In genomic region chr10:22086730-22087364, GRCh38 we compare ENCODE assay signal across 8 cellular contexts.
DNase-seq lines count a peak whose midpoint lies in the region; ATAC-seq and TF ChIP-seq lines count a peak whose summit lies in the region.

No MANE protein-coding gene starts in this region.

- no peaks in the 10 kb centered on the region for H3K36me3 ChIP-seq in sigmoid colon

- H3K4me1 ChIP-seq in sigmoid colon = peaks cover 0 to 15% (median 10%) of the 10 kb centered on the region in 4 donors

- WGBS in sigmoid colon, 2 donors = 31 to 54% methylated on average over 5 of the region's 5 CpGs

- peak; percentile 56 for DNase-seq in HFF-Myc (ENCODE audit: extremely low read depth, low read depth)
- DNase-seq in SHP77 treated with DMSO at 0.1 percent for 48 hours (lab: John Stamatoyannopoulos, UW) = peak; percentile 47
- DNase-seq in left cardiac atrium = peak; percentile 87
- DNase-seq in sigmoid colon = peak; percentile 90
- DNase-seq in MV-4-11 (lab: John Stamatoyannopoulos, UW) = no peak
- no peak for DNase-seq in NK-92 treated with Interleukin-12 subunit alpha and Interleukin-12 subunit beta, amount 100 ng/mL, for 24 hours (lab: John Stamatoyannopoulos, UW)
- no peak for DNase-seq in activated CD8-positive, alpha-beta memory T cell treated with anti-CD3 and anti-CD28 coated beads, Interleukin-2, amount 50 U/mL, for 48 hours
- no peak for DNase-seq in SW480 (ENCODE audit: low spot score)

- TF ChIP-seq POLR2A in sigmoid colon (IDR thresholded peaks at IDR 0.05) = no peak

- peak in 1 of 4 donors; percentile 14 for TF ChIP-seq EP300 in sigmoid colon (IDR thresholded peaks at IDR 0.05)

- no peaks in the 10 kb centered on the region for H3K27me3 ChIP-seq in sigmoid colon

- ATAC-seq in left cardiac atrium = peak; percentile 89 to 98

- TF ChIP-seq CTCF in HFF-Myc (IDR thresholded peaks at IDR 0.05; ENCODE audit: low read depth, low read length, missing control alignments) (no peak), sigmoid colon (IDR thresholded peaks at IDR 0.05) (no peak)

- no peaks in the 10 kb centered on the region for H3K9me3 ChIP-seq in sigmoid colon

- H3K27ac ChIP-seq in sigmoid colon = peak overlapping the region; percentile 18 to 59 (median 48)

- intact Hi-C loops in left cardiac atrium (cut with DNase I) = no loop called here
- intact Hi-C loops in sigmoid colon (cut with DNase I) = loop anchor here (5.0 kb wide), 1 partner anchor 65 kb away; no protein-coding TSS in a partner anchor

- H3K4me3 ChIP-seq in HFF-Myc (replicated peaks; ENCODE audit: low read depth, low read length) (no peak overlapping the region), sigmoid colon (no peak overlapping the region)

Comparison
In these comparisons a context has a peak if more than half of its experiments do, and no peak if none do; other contexts are left out.
1. DNase-seq: peak in HFF-Myc (single experiment), SHP77 treated with DMSO at 0.1 percent for 48 hours (single experiment), left cardiac atrium (single experiment) and sigmoid colon (single experiment); none in MV-4-11 (single experiment), NK-92 treated with Interleukin-12 subunit alpha and Interleukin-12 subunit beta, amount 100 ng/mL, for 24 hours (single experiment), activated CD8-positive, alpha-beta memory T cell treated with anti-CD3 and anti-CD28 coated beads, Interleukin-2, amount 50 U/mL, for 48 hours (single experiment) and SW480 (single experiment).